In genomic region chr17:78107457-78107856, GRCh38 we compare ENCODE assay signal across 19 cellular contexts. TPM values are rescaled to one million over a fixed set of nuclear protein-coding genes. Genes with fewer than 3 reads are reported as not detected.
DNase-seq lines count a peak whose midpoint lies in the region; ATAC-seq and TF ChIP-seq lines count a peak whose summit lies in the region.
"Had no signal": no experiment of that assay in that cellular context is flagged by ENCODE, and none has a peak within 500 bp of the region (broad histone marks: within the 10 kb centered on the region; RNA-seq: fewer than 3 reads in every experiment).

No MANE protein-coding gene starts in this region.

- H3K4me1 Mint-ChIP-seq in stimulated activated naive CD8-positive, alpha-beta T cell treated with anti-CD3 and anti-CD28 coated beads, Interleukin-15, Interleukin-2, amounts not matched to agents 100 ng/mL and 50 ng/mL, for 24 hours (ENCODE audit: low read depth): peaks cover 15% of the 10 kb centered on the region
- peaks cover 4% of the 10 kb centered on the region for H3K4me1 Mint-ChIP-seq in activated CD4-positive, alpha-beta memory T cell treated with anti-CD3 and anti-CD28 coated beads, Interleukin-2, amount 10 ng/mL, durations not matched to agents 7 days and 5 days

- H3K9me3 Mint-ChIP-seq in stimulated activated naive CD8-positive, alpha-beta T cell treated with anti-CD3 and anti-CD28 coated beads, Interleukin-15, Interleukin-2, amounts not matched to agents 100 ng/mL and 50 ng/mL, for 24 hours: no peaks in the 10 kb centered on the region
- H3K9me3 Mint-ChIP-seq in activated CD4-positive, alpha-beta memory T cell treated with anti-CD3 and anti-CD28 coated beads, Interleukin-2, amount 10 ng/mL, durations not matched to agents 7 days and 5 days: no peaks in the 10 kb centered on the region
- H3K9me3 Mint-ChIP-seq: CD14-positive monocyte; central memory CD8-positive, alpha-beta T cell had no signal

- no peak overlapping the region for H3K4me3 Mint-ChIP-seq in stimulated activated naive CD8-positive, alpha-beta T cell treated with anti-CD3 and anti-CD28 coated beads, Interleukin-15, Interleukin-2, amounts not matched to agents 100 ng/mL and 50 ng/mL, for 24 hours
- H3K4me3 Mint-ChIP-seq in activated CD4-positive, alpha-beta memory T cell treated with anti-CD3 and anti-CD28 coated beads, Interleukin-2, amount 10 ng/mL, durations not matched to agents 7 days and 5 days: no peak overlapping the region
- H3K4me3 Mint-ChIP-seq: CD14-positive monocyte; central memory CD8-positive, alpha-beta T cell had no signal

- peaks cover 5% of the 10 kb centered on the region; the same call in 1 of the 2 replicates for H3K36me3 ChIP-seq in HAP-1 (replicated peaks)

- no peaks in the 10 kb centered on the region for H3K27me3 Mint-ChIP-seq in stimulated activated naive CD8-positive, alpha-beta T cell treated with anti-CD3 and anti-CD28 coated beads, Interleukin-15, Interleukin-2, amounts not matched to agents 100 ng/mL and 50 ng/mL, for 24 hours
- H3K27me3 Mint-ChIP-seq in activated CD4-positive, alpha-beta memory T cell treated with anti-CD3 and anti-CD28 coated beads, Interleukin-2, amount 10 ng/mL, durations not matched to agents 7 days and 5 days: no peaks in the 10 kb centered on the region
- H3K27me3 Mint-ChIP-seq: central memory CD8-positive, alpha-beta T cell had no signal

- no peak for ATAC-seq in stimulated activated naive CD8-positive, alpha-beta T cell treated with anti-CD3 and anti-CD28 coated beads, Interleukin-15, Interleukin-2, amounts not matched to agents 100 U/mL and 50 U/mL, for 24 hours
- no peak for ATAC-seq in HG03457 (IDR thresholded peaks at IDR 0.05; ENCODE audit: unreplicated experiment)

- in situ Hi-C loops in HAP-1 (cut with MboI; ENCODE audit: low sequenced_read_pairs): loop anchor here (25.0 kb wide), 1 partner anchor 605 kb away; no protein-coding TSS in a partner anchor

- CTCF ChIA-PET in activated CD4-positive, alpha-beta memory T cell treated with anti-CD3 and anti-CD28 coated beads, Interleukin-2, amount 10 ng/mL, durations not matched to agents 7 days and 5 days (lab: Charles Lee): no interaction called here

- H3K27me3 ChIP-seq in HAP-1 (ENCODE audit: low read depth): no peaks in the 10 kb centered on the region

- POLR2A ChIA-PET in activated CD4-positive, alpha-beta memory T cell treated with anti-CD3 and anti-CD28 coated beads, Interleukin-2, amount 10 ng/mL, durations not matched to agents 7 days and 5 days (lab: Charles Lee): interaction anchor here (0.5 kb wide), 1 partner anchor 101 kb away, joined by 3 read pairs; no protein-coding TSS in a partner anchor

- peaks cover 24% of the 10 kb centered on the region for H3K36me3 Mint-ChIP-seq in stimulated activated naive CD8-positive, alpha-beta T cell treated with anti-CD3 and anti-CD28 coated beads, Interleukin-15, Interleukin-2, amounts not matched to agents 100 ng/mL and 50 ng/mL, for 24 hours (ENCODE audit: low read depth)
- peaks cover 37% of the 10 kb centered on the region for H3K36me3 Mint-ChIP-seq in activated CD4-positive, alpha-beta memory T cell treated with anti-CD3 and anti-CD28 coated beads, Interleukin-2, amount 10 ng/mL, durations not matched to agents 7 days and 5 days (ENCODE audit: low read depth)

- H3K27ac Mint-ChIP-seq in stimulated activated naive CD8-positive, alpha-beta T cell treated with anti-CD3 and anti-CD28 coated beads, Interleukin-15, Interleukin-2, amounts not matched to agents 100 ng/mL and 50 ng/mL, for 24 hours: peak overlapping the region; percentile 66
- peak overlapping the region; percentile 6 for H3K27ac Mint-ChIP-seq in activated CD4-positive, alpha-beta memory T cell treated with anti-CD3 and anti-CD28 coated beads, Interleukin-2, amount 10 ng/mL, durations not matched to agents 7 days and 5 days

- no peak for TF ChIP-seq CTCF in fibroblast of the aortic adventitia (IDR thresholded peaks at IDR 0.05; ENCODE audit: insufficient read depth, low read length)

- H3K9me3 ChIP-seq in HAP-1: no peaks in the 10 kb centered on the region

- no peak for DNase-seq in stimulated activated naive CD8-positive, alpha-beta T cell treated with anti-CD3 and anti-CD28 coated beads, Interleukin-15, Interleukin-2, amounts not matched to agents 100 U/mL and 50 U/mL, for 24 hours
- no peak for DNase-seq in activated CD4-positive, alpha-beta memory T cell treated with anti-CD3 and anti-CD28 coated beads, Interleukin-2, amount 10 ng/mL, durations not matched to agents 7 days and 5 days
- peak; percentile 54 for DNase-seq in fibroblast of the aortic adventitia (ENCODE audit: low read depth)
- DNase-seq in NCI-H2081 (lab: John Stamatoyannopoulos, UW): no peak
- DNase-seq in NCI-H226: no peak
- DNase-seq in HAP-1 (ENCODE audit: low spot score in 2 of 2): no peak
- DNase-seq: activated effector memory CD4-positive, alpha-beta T cell treated with anti-CD3 and anti-CD28 coated beads, Interleukin-2, amount 50 U/mL, for 16 hours; NCI-H2107; NCI-H82; stimulated activated naive CD4-positive, alpha-beta T cell had no signal

- H3K4me1 ChIP-seq in HAP-1: peaks cover 5% of the 10 kb centered on the region; the same call in 1 of the 2 replicates

- H3K4me3 ChIP-seq in fibroblast of the aortic adventitia (ENCODE audit: low read depth, low read length) (no peak overlapping the region), HAP-1 (no peak overlapping the region)
- H3K4me3 ChIP-seq: skin epidermis had no signal

RNA-seq across cellular contexts. Expression of gene TMC6, which starts 21.1 kb away (rescaled TPM):
- 100 to 1,000 TPM; 460 to 463 TPM for total RNA-seq in activated CD4-positive, alpha-beta memory T cell treated with anti-CD3 and anti-CD28 coated beads, Interleukin-2, amount 10 ng/mL, durations not matched to agents 7 days and 5 days
- 1.2 TPM in 1 of 2 replicates, not detected in the other for total RNA-seq in fibroblast of the aortic adventitia (ENCODE audit: low replicate concordance)

RNA-seq across cellular contexts. Expression of gene TMC8, which starts 23.1 kb away (rescaled TPM):
- 100 to 1,000 TPM; 316 to 334 TPM for total RNA-seq in activated CD4-positive, alpha-beta memory T cell treated with anti-CD3 and anti-CD28 coated beads, Interleukin-2, amount 10 ng/mL, durations not matched to agents 7 days and 5 days
- not detected in 2 replicates for total RNA-seq in fibroblast of the aortic adventitia (ENCODE audit: low replicate concordance)
- total RNA-seq: Daoy had no signal

RNA-seq across cellular contexts. Expression of gene C17orf99, which starts 38.7 kb away (rescaled TPM):
- not detected for total RNA-seq in activated CD4-positive, alpha-beta memory T cell treated with anti-CD3 and anti-CD28 coated beads, Interleukin-2, amount 10 ng/mL, durations not matched to agents 7 days and 5 days
- total RNA-seq in fibroblast of the aortic adventitia (ENCODE audit: low replicate concordance): not detected in 2 replicates
- total RNA-seq: Daoy, glomerular endothelial cell, mesenteric fat pad, osteocyte had no signal

Comparison
In these comparisons a context has a peak if more than half of its experiments do, and no peak if none do; other contexts are left out.
1. RNA of gene TMC6, which starts 21.1 kb away (total RNA-seq): 460 to 463 TPM in activated CD4-positive, alpha-beta memory T cell treated with anti-CD3 and anti-CD28 coated beads, Interleukin-2, amount 10 ng/mL, durations not matched to agents 7 days and 5 days; 1.2 TPM in fibroblast of the aortic adventitia; every median in the first group is over 100 times any median in the second.
2. RNA of gene TMC8, which starts 23.1 kb away (total RNA-seq): 316 to 334 TPM in activated CD4-positive, alpha-beta memory T cell treated with anti-CD3 and anti-CD28 coated beads, Interleukin-2, amount 10 ng/mL, durations not matched to agents 7 days and 5 days; not detected in fibroblast of the aortic adventitia; every median in the first group is over 100 times any median in the second.